Comparison of ENCODE assay signal across 16 cellular contexts in genomic region chr16:57938484-57938883, GRCh38. TPM values are rescaled to one million over a fixed set of nuclear protein-coding genes. Genes with fewer than 3 reads are reported as not detected.
"Had no signal": no experiment of that assay in that cellular context is flagged by ENCODE, and none has a peak within 500 bp of the region (broad histone marks: within the 10 kb centered on the region; RNA-seq: fewer than 3 reads in every experiment).

No MANE protein-coding gene starts in this region.

- H3K27me3 ChIP-seq: adrenal gland, body of pancreas, uterus had no signal

- H3K4me1 ChIP-seq: uterus had no signal

- H3K4me3 ChIP-seq: adrenal gland, body of pancreas, lung, thoracic aorta, uterus had no signal

- H3K27ac ChIP-seq: adrenal gland, body of pancreas, neutrophil, thoracic aorta, uterus had no signal

- H3K36me3 ChIP-seq: adrenal gland, neutrophil, thoracic aorta, uterus had no signal

- DNase-seq: activated CD4-positive, alpha-beta T cell treated with anti-CD3 and anti-CD28 coated beads, Interleukin-2, amount 50 U/mL, for 4 hours; activated naive CD4-positive, alpha-beta T cell treated with anti-CD3 and anti-CD28 coated beads, Interleukin-2, amount 50 U/mL, for 16 hours; activated T-cell treated with anti-CD3 and anti-CD28 coated beads, Interleukin-2, amount 50 U/mL, for 1 hour; effector memory CD8-positive, alpha-beta T cell; naive thymus-derived CD4-positive, alpha-beta T cell; stimulated activated CD4-positive, alpha-beta T cell treated with anti-CD3 and anti-CD28 coated beads, Interleukin-2, amount 100 ng/mL, for 24 hours; SW 1271 had no signal

- H3K9me3 ChIP-seq: adrenal gland, body of pancreas, neutrophil, thoracic aorta, uterus had no signal

- FAIRE-seq: islet of Langerhans had no signal

- H3K27ac Mint-ChIP-seq: effector memory CD8-positive, alpha-beta T cell; naive thymus-derived CD4-positive, alpha-beta T cell; stimulated activated naive CD8-positive, alpha-beta T cell treated with anti-CD3 and anti-CD28 coated beads, Interleukin-15, Interleukin-2, amounts not matched to agents 100 ng/mL and 50 ng/mL, for 24 hours; T-helper 2 cell treated with Interferon-gamma antibody and Interleukin-4, amounts not matched to agents 5 μg/mL and 100 μg/mL, for 36 hours had no signal

- H3K36me3 Mint-ChIP-seq: naive thymus-derived CD4-positive, alpha-beta T cell had no signal

- ATAC-seq: effector memory CD8-positive, alpha-beta T cell; naive thymus-derived CD4-positive, alpha-beta T cell had no signal

- H3K9me3 Mint-ChIP-seq: effector memory CD8-positive, alpha-beta T cell; naive thymus-derived CD4-positive, alpha-beta T cell; stimulated activated naive CD8-positive, alpha-beta T cell treated with anti-CD3 and anti-CD28 coated beads, Interleukin-15, Interleukin-2, amounts not matched to agents 100 ng/mL and 50 ng/mL, for 24 hours; T-helper 2 cell treated with Interferon-gamma antibody and Interleukin-4, amounts not matched to agents 5 μg/mL and 100 μg/mL, for 36 hours had no signal

- H3K4me3 Mint-ChIP-seq: effector memory CD8-positive, alpha-beta T cell; naive thymus-derived CD4-positive, alpha-beta T cell; stimulated activated naive CD8-positive, alpha-beta T cell treated with anti-CD3 and anti-CD28 coated beads, Interleukin-15, Interleukin-2, amounts not matched to agents 100 ng/mL and 50 ng/mL, for 24 hours; T-helper 2 cell treated with Interferon-gamma antibody and Interleukin-4, amounts not matched to agents 5 μg/mL and 100 μg/mL, for 36 hours had no signal

RNA-seq across cellular contexts. Expression of gene CNGB1, which starts 32.4 kb away (rescaled TPM):
- total RNA-seq: body of pancreas; naive thymus-derived CD4-positive, alpha-beta T cell; thoracic aorta; uterus had no signal
- polyA plus RNA-seq: naive thymus-derived CD4-positive, alpha-beta T cell had no signal
